In genomic region chr18:274313-274712, GRCh38 we compare ENCODE assay signal across 23 cellular contexts.
"Had no signal": no experiment of that assay in that cellular context is flagged by ENCODE, and none has a peak within 500 bp of the region (broad histone marks: within the 10 kb centered on the region; RNA-seq: fewer than 3 reads in every experiment).

No MANE protein-coding gene starts in this region.

- H3K36me3 ChIP-seq: heart right ventricle, lower lobe of right lung, neural progenitor cell, spleen, tibial nerve, WERI-Rb-1 had no signal

- H3K27me3 ChIP-seq: heart right ventricle, neural progenitor cell, tibial nerve had no signal

- ATAC-seq: activated CD4-positive, CD25-positive, alpha-beta regulatory T cell treated with anti-CD3 and anti-CD28 coated beads, Interleukin-2, amount 50 U/mL, for 24 hours; activated T-cell treated with anti-CD3 and anti-CD28 coated beads, Interleukin-2, amount 50 U/mL, for 4 hours; esophagus mucosa; heart right ventricle; left lobe of liver; lower lobe of right lung; naive thymus-derived CD8-positive, alpha-beta T cell; right cardiac atrium; T-helper 17 cell had no signal

- H3K27ac ChIP-seq: heart right ventricle, lower lobe of right lung, neural progenitor cell, spleen, tibial nerve, WERI-Rb-1 had no signal

- DNase-seq: activated CD4-positive, alpha-beta memory T cell treated with anti-CD3 and anti-CD28 coated beads, Interleukin-2, amount 10 ng/mL, durations not matched to agents 7 days and 5 days; activated CD4-positive, alpha-beta T cell treated with anti-CD3 and anti-CD28 coated beads, Interleukin-2, amount 10 ng/mL, durations not matched to agents 7 days and 5 days; activated naive CD4-positive, alpha-beta T cell treated with Interleukin-2 at 50 U/mL for 16 hours; activated T-cell treated with anti-CD3 and anti-CD28 coated beads, Interleukin-2, amount 50 U/mL, for 4 hours; endodermal cell; foreskin fibroblast; heart right ventricle; lower lobe of right lung; mesenchymal stem cell; naive thymus-derived CD8-positive, alpha-beta T cell; occipital lobe; right cardiac atrium; spleen; stimulated activated CD4-positive, alpha-beta T cell treated with anti-CD3 and anti-CD28 coated beads, Interleukin-2, amount 100 ng/mL, for 48 hours; stimulated activated naive CD4-positive, alpha-beta T cell treated with Interleukin-2 at 50 U/mL for 16 hours; T-helper 17 cell; T1000; WERI-Rb-1 had no signal

- H3K4me3 ChIP-seq: heart right ventricle, lower lobe of right lung, neural progenitor cell, spleen, tibial nerve had no signal
